Comparison of ENCODE assay signal across 9 cellular contexts in genomic region chr5:58755397-58755796, GRCh38.
"Had no signal": no experiment of that assay in that cellular context is flagged by ENCODE, and none has a peak within 500 bp of the region (broad histone marks: within the 10 kb centered on the region; RNA-seq: fewer than 3 reads in every experiment).

No MANE protein-coding gene starts in this region.

- DNase-seq: GM23248, GOT3, H9, HCEC 1CT, IMR-90 had no signal

- H3K9ac ChIP-seq: GM23248, KMS-11 had no signal

- H3K9me3 Mint-ChIP-seq: H9 had no signal

- H3K4me2 ChIP-seq: KMS-11 had no signal

- H3K4me3 ChIP-seq: GM23248, K562 had no signal

- H3K4me3 Mint-ChIP-seq: H9 had no signal

- H2AFZ ChIP-seq: GM23248 had no signal

- H3K27ac ChIP-seq: GM23248, KMS-11 had no signal

- FAIRE-seq: H54, HTR-8/SVneo, K562 had no signal

- H3K4me1 Mint-ChIP-seq: H9 had no signal
